In genomic region chr19:1860821-1861598, GRCh38 we compare ENCODE assay signal across 9 cellular contexts. TPM values are rescaled to one million over a fixed set of nuclear protein-coding genes. Genes with fewer than 3 reads are reported as not detected.
DNase-seq lines count a peak whose midpoint lies in the region; ATAC-seq, FAIRE-seq and TF ChIP-seq lines count a peak whose summit lies in the region.
"Had no signal": no experiment of that assay in that cellular context is flagged by ENCODE, and none has a peak within 500 bp of the region (broad histone marks: within the 10 kb centered on the region; RNA-seq: fewer than 3 reads in every experiment).

No MANE protein-coding gene starts in this region.

- H3K9me1 ChIP-seq in keratinocyte (ENCODE audit: control insufficient read depth, extremely low read depth, insufficient read depth, low read length): no peaks in the 10 kb centered on the region

- H3K9ac ChIP-seq in keratinocyte (ENCODE audit: control insufficient read depth, extremely low read depth, insufficient read depth, low read length): peak overlapping the region; percentile 84

- no peak for FAIRE-seq in keratinocyte (lab: Jason Lieb, UNC)
- FAIRE-seq: pancreas had no signal

- dilution Hi-C loops in keratinocyte (cut with MboI; ENCODE audit: extremely low pct_ligation_motif_present, low sequenced_read_pairs): no loop called here

- TF ChIP-seq CTCF in heart left ventricle (IDR thresholded peaks at IDR 0.05) (no peak), keratinocyte (optimal IDR thresholded peaks at IDR 0.05 in 1 of 3, IDR thresholded peaks at IDR 0.05 in 1 of 3, conservative IDR thresholded peaks at IDR 0.05 in 1 of 3; ENCODE audit: extremely low read depth in 1 of 3, insufficient read depth in 2 of 3, low read length in 3 of 3) (no peak), upper lobe of right lung (IDR thresholded peaks at IDR 0.05) (no peak)

- H3K4me3 ChIP-seq in heart left ventricle (peak overlapping the region in 7 of 12 donors; percentile 50 to 99 (median 67)), keratinocyte (ENCODE audit: control insufficient read depth in 2 of 3, extremely low read depth in 1 of 3, insufficient read depth in 2 of 3, low read depth in 1 of 3, low read length in 3 of 3) (peak overlapping the region; percentile 76 to 92 (median 88)), upper lobe of right lung (peak overlapping the region; percentile 68)

- H3K36me3 ChIP-seq in heart left ventricle: no peaks in the 10 kb centered on the region
- H3K36me3 ChIP-seq in keratinocyte (ENCODE audit: control insufficient read depth in 2 of 2, extremely low read depth in 1 of 2, insufficient read depth in 2 of 2, low read length in 2 of 2): no peaks in the 10 kb centered on the region
- H3K36me3 ChIP-seq in upper lobe of right lung: no peaks in the 10 kb centered on the region
- H3K36me3 ChIP-seq: pancreas had no signal

- no peak overlapping the region for H2AFZ ChIP-seq in keratinocyte (ENCODE audit: control insufficient read depth, low read length)

- H3K27ac ChIP-seq in heart left ventricle (peak overlapping the region in 6 of 12 donors; percentile 13 to 86 (median 67)), keratinocyte (ENCODE audit: control insufficient read depth, insufficient read depth, low read length) (peak overlapping the region; percentile 57), upper lobe of right lung (no peak overlapping the region)
- H3K27ac ChIP-seq: pancreas had no signal

- no peaks in the 10 kb centered on the region for H3K27me3 Mint-ChIP-seq in activated naive CD8-positive, alpha-beta T cell treated with anti-CD3 and anti-CD28 coated beads for 36 hours

- no peak for ATAC-seq in heart left ventricle
- ATAC-seq in Right ventricle myocardium superior (ENCODE audit: poor library complexity): no peak
- ATAC-seq in upper lobe of right lung: no peak
- no peak for ATAC-seq in activated CD4-positive, CD25-positive, alpha-beta regulatory T cell treated with anti-CD3 and anti-CD28 coated beads, Interleukin-2, amount 50 U/mL, for 24 hours
- ATAC-seq: pancreas had no signal

- H3K27me3 ChIP-seq in heart left ventricle (no peaks in the 10 kb centered on the region), keratinocyte (ENCODE audit: control insufficient read depth, extremely low read depth, insufficient read depth, low read length) (no peaks in the 10 kb centered on the region), upper lobe of right lung (no peaks in the 10 kb centered on the region)
- H3K27me3 ChIP-seq: pancreas had no signal

- peak in 1 of 5 donors; percentile 33 for DNase-seq in heart left ventricle
- no peak for DNase-seq in Right ventricle myocardium superior
- no peak for DNase-seq in activated naive CD8-positive, alpha-beta T cell treated with anti-CD3 and anti-CD28 coated beads for 36 hours
- no peak for DNase-seq in keratinocyte (ENCODE audit: low read depth, low spot score)
- no peak for DNase-seq in upper lobe of right lung
- DNase-seq in stimulated activated CD4-positive, alpha-beta T cell treated with anti-CD3 and anti-CD28 coated beads, Interleukin-4, amount 100 ng/mL, for 24 hours: no peak
- DNase-seq in NCI-H2196 (lab: John Stamatoyannopoulos, UW; ENCODE audit: unreplicated experiment): no peak

- H3K4me1 ChIP-seq in heart left ventricle (peaks cover 2 to 79% (median 56%) of the 10 kb centered on the region in 12 donors), keratinocyte (ENCODE audit: control insufficient read depth, extremely low read depth, insufficient read depth, low read length) (peaks cover 47% of the 10 kb centered on the region), upper lobe of right lung (peaks cover 63% of the 10 kb centered on the region)

- H4K20me1 ChIP-seq in keratinocyte (ENCODE audit: control insufficient read depth, extremely low read depth, insufficient read depth, low read length): peaks cover 20% of the 10 kb centered on the region

- no peak for TF ChIP-seq POLR2A in heart left ventricle (IDR thresholded peaks at IDR 0.05)

- WGBS in heart left ventricle, 4 donors: 69 to 74% (median 71%) methylated on average over 21 to 28 of the region's 28 CpGs

- no peaks in the 10 kb centered on the region for H3K9me3 Mint-ChIP-seq in activated naive CD8-positive, alpha-beta T cell treated with anti-CD3 and anti-CD28 coated beads for 36 hours

- H3K4me3 Mint-ChIP-seq in activated naive CD8-positive, alpha-beta T cell treated with anti-CD3 and anti-CD28 coated beads for 36 hours: peak overlapping the region; percentile 91

- H3K27ac Mint-ChIP-seq in activated naive CD8-positive, alpha-beta T cell treated with anti-CD3 and anti-CD28 coated beads for 36 hours: peak overlapping the region; percentile 91

- H3K4me1 Mint-ChIP-seq in activated naive CD8-positive, alpha-beta T cell treated with anti-CD3 and anti-CD28 coated beads for 36 hours: peaks cover 21% of the 10 kb centered on the region

- H3K4me2 ChIP-seq in keratinocyte (ENCODE audit: control insufficient read depth, extremely low read depth, insufficient read depth, low read depth, low read length): peak overlapping the region; percentile 92

- H3K79me2 ChIP-seq in keratinocyte (ENCODE audit: control insufficient read depth, insufficient read depth, low read length): peaks cover 64% of the 10 kb centered on the region

- peaks cover 6% of the 10 kb centered on the region for H3K36me3 Mint-ChIP-seq in activated naive CD8-positive, alpha-beta T cell treated with anti-CD3 and anti-CD28 coated beads for 36 hours

- intact Hi-C loops in heart left ventricle (cut with DNase I): loop anchor here in 1 of 10 donors (10.0 kb wide), 1 partner anchor 204 kb away; no protein-coding TSS in a partner anchor
- intact Hi-C loops in Right ventricle myocardium superior (cut with DNase I): no loop called here
- intact Hi-C loops in upper lobe of right lung (cut with DNase I): no loop called here

- H3K9me3 ChIP-seq in heart left ventricle (no peaks in the 10 kb centered on the region), keratinocyte (ENCODE audit: control insufficient read depth, low read depth, low read length) (no peaks in the 10 kb centered on the region), upper lobe of right lung (no peaks in the 10 kb centered on the region)
- H3K9me3 ChIP-seq: pancreas had no signal

RNA-seq across cellular contexts. Expression of gene KLF16, which starts 2.4 kb away (rescaled TPM):
- total RNA-seq in heart left ventricle (10 to 100 TPM in 4 of 9 donors, 1 to 10 TPM in 5; 2.9 to 19.7 (median 9.2) TPM), Right ventricle myocardium superior (6.2 TPM), upper lobe of right lung (28.0 TPM)
- polyA plus RNA-seq in heart left ventricle (10 to 100 TPM in 1 of 2 donors, 1 to 10 TPM in 1; 3.5 to 10.2 TPM), keratinocyte (4.9 to 14.7 TPM (median 6.0 TPM) in 3 replicates)
- 10 to 100 TPM; 37.9 to 39.0 TPM for total RNA-seq in activated naive CD8-positive, alpha-beta T cell treated with anti-CD3 and anti-CD28 coated beads for 36 hours
- polyA plus RNA-seq in keratinocyte (2011; ENCODE audit: low read depth): 2.6 TPM
- 4.7 and 19.3 TPM in 2 replicates for polyA plus RNA-seq in keratinocyte (2011; cell fraction: cytosol; rRNA removed)
- 7.7 and 17.7 TPM in 2 replicates for polyA plus RNA-seq in keratinocyte (2011; cell fraction: nucleus; rRNA removed)
- 13.9 and 30.6 TPM in 2 replicates for polyA plus RNA-seq in keratinocyte (2012; ENCODE audit: low replicate concordance)
- 1.9 to 11.4 TPM (median 2.2 TPM) in 3 replicates for polyA minus RNA-seq in keratinocyte
- polyA minus RNA-seq in keratinocyte (2011; cell fraction: cytosol; rRNA and poly(A)+ RNA removed): 48.5 TPM
- polyA minus RNA-seq in keratinocyte (2011; cell fraction: nucleus; rRNA and poly(A)+ RNA removed): 8.2 and 11.3 TPM in 2 replicates

RNA-seq across cellular contexts. Expression of gene REXO1, which starts 12.7 kb away (rescaled TPM):
- total RNA-seq in heart left ventricle: 10 to 100 TPM; 13.2 to 22.4 (median 16.5) TPM
- polyA plus RNA-seq in heart left ventricle: 10 to 100 TPM; 16.3 to 16.4 TPM
- total RNA-seq in Right ventricle myocardium superior: 13.6 TPM
- total RNA-seq in activated naive CD8-positive, alpha-beta T cell treated with anti-CD3 and anti-CD28 coated beads for 36 hours: 10 to 100 TPM; 53.1 to 54.2 TPM
- polyA plus RNA-seq in keratinocyte: 6.1 to 18.6 TPM (median 9.1 TPM) in 3 replicates
- 15.3 TPM for polyA plus RNA-seq in keratinocyte (2011; ENCODE audit: low read depth)
- polyA plus RNA-seq in keratinocyte (2011; cell fraction: cytosol; rRNA removed): 8.0 and 14.2 TPM in 2 replicates
- polyA plus RNA-seq in keratinocyte (2011; cell fraction: nucleus; rRNA removed): 41.7 and 47.8 TPM in 2 replicates
- 19.8 and 25.0 TPM in 2 replicates for polyA plus RNA-seq in keratinocyte (2012; ENCODE audit: low replicate concordance)
- polyA minus RNA-seq in keratinocyte: 16.5 to 40.9 TPM (median 17.7 TPM) in 3 replicates
- polyA minus RNA-seq in keratinocyte (2011; cell fraction: cytosol; rRNA and poly(A)+ RNA removed): 27.4 TPM
- polyA minus RNA-seq in keratinocyte (2011; cell fraction: nucleus; rRNA and poly(A)+ RNA removed): 12.9 and 19.1 TPM in 2 replicates
- 37.2 TPM for total RNA-seq in upper lobe of right lung

RNA-seq across cellular contexts. Expression of gene ABHD17A, which starts 24.3 kb away (rescaled TPM):
- total RNA-seq in heart left ventricle (100 to 1,000 TPM in 2 of 9 donors, 10 to 100 TPM in 7; 48.5 to 121 (median 52.0) TPM), Right ventricle myocardium superior (55.7 TPM), upper lobe of right lung (76.1 TPM)
- polyA plus RNA-seq in heart left ventricle (100 to 1,000 TPM in 1 of 2 donors, 10 to 100 TPM in 1; 64.1 to 116 TPM), keratinocyte (27.2 to 67.3 TPM (median 31.0 TPM) in 3 replicates)
- total RNA-seq in activated naive CD8-positive, alpha-beta T cell treated with anti-CD3 and anti-CD28 coated beads for 36 hours: 100 to 1,000 TPM in 1 of 2 experiments, 10 to 100 TPM in 1; 98.7 to 106 TPM
- 9.2 TPM for polyA plus RNA-seq in keratinocyte (2011; ENCODE audit: low read depth)
- 20.8 and 62.5 TPM in 2 replicates for polyA plus RNA-seq in keratinocyte (2011; cell fraction: cytosol; rRNA removed)
- 29.9 and 47.5 TPM in 2 replicates for polyA plus RNA-seq in keratinocyte (2011; cell fraction: nucleus; rRNA removed)
- polyA plus RNA-seq in keratinocyte (2012; ENCODE audit: low replicate concordance): 20.6 and 43.3 TPM in 2 replicates
- polyA minus RNA-seq in keratinocyte: 13.2 to 23.4 TPM (median 20.6 TPM) in 3 replicates
- 122 TPM for polyA minus RNA-seq in keratinocyte (2011; cell fraction: cytosol; rRNA and poly(A)+ RNA removed)
- 13.3 and 22.2 TPM in 2 replicates for polyA minus RNA-seq in keratinocyte (2011; cell fraction: nucleus; rRNA and poly(A)+ RNA removed)

RNA-seq across cellular contexts. Expression of gene ADAT3, which starts 44.2 kb away (rescaled TPM):
- total RNA-seq in heart left ventricle: 1 to 10 TPM; 1.2 to 5.1 (median 1.9) TPM
- polyA plus RNA-seq in heart left ventricle: 1 to 10 TPM; 1.6 to 3.1 TPM
- 2.1 TPM for total RNA-seq in Right ventricle myocardium superior
- 1 to 10 TPM; 5.7 to 5.9 TPM for total RNA-seq in activated naive CD8-positive, alpha-beta T cell treated with anti-CD3 and anti-CD28 coated beads for 36 hours
- polyA plus RNA-seq in keratinocyte: 0.55 to 0.93 TPM (median 0.85 TPM) in 3 replicates
- polyA plus RNA-seq in keratinocyte (2011; ENCODE audit: low read depth): 0.69 TPM
- 0.15 and 1.7 TPM in 2 replicates for polyA plus RNA-seq in keratinocyte (2011; cell fraction: cytosol; rRNA removed)
- 1.2 and 2.4 TPM in 2 replicates for polyA plus RNA-seq in keratinocyte (2011; cell fraction: nucleus; rRNA removed)
- polyA plus RNA-seq in keratinocyte (2012; ENCODE audit: low replicate concordance): 1.9 and 3.4 TPM in 2 replicates
- 0.20 to 0.36 TPM in 2 of 3 replicates, not detected in the other for polyA minus RNA-seq in keratinocyte
- polyA minus RNA-seq in keratinocyte (2011; cell fraction: cytosol; rRNA and poly(A)+ RNA removed): 2.1 TPM
- 2.1 and 2.6 TPM in 2 replicates for polyA minus RNA-seq in keratinocyte (2011; cell fraction: nucleus; rRNA and poly(A)+ RNA removed)
- total RNA-seq in upper lobe of right lung: 6.3 TPM

RNA-seq across cellular contexts. Expression of gene SCAMP4, which starts 44.2 kb away (rescaled TPM):
- total RNA-seq in heart left ventricle (10 to 100 TPM; 13.5 to 38.8 (median 19.1) TPM), Right ventricle myocardium superior (16.2 TPM), upper lobe of right lung (73.2 TPM)
- polyA plus RNA-seq in heart left ventricle (10 to 100 TPM; 15.4 to 28.3 TPM), keratinocyte (4.8 to 30.3 TPM (median 7.0 TPM) in 3 replicates)
- total RNA-seq in activated naive CD8-positive, alpha-beta T cell treated with anti-CD3 and anti-CD28 coated beads for 36 hours: 10 to 100 TPM; 31.0 to 35.0 TPM
- 10.6 TPM for polyA plus RNA-seq in keratinocyte (2011; ENCODE audit: low read depth)
- 7.3 and 17.8 TPM in 2 replicates for polyA plus RNA-seq in keratinocyte (2011; cell fraction: cytosol; rRNA removed)
- 33.4 and 43.4 TPM in 2 replicates for polyA plus RNA-seq in keratinocyte (2011; cell fraction: nucleus; rRNA removed)
- 27.2 and 45.1 TPM in 2 replicates for polyA plus RNA-seq in keratinocyte (2012; ENCODE audit: low replicate concordance)
- polyA minus RNA-seq in keratinocyte: 8.2 to 40.3 TPM (median 10.1 TPM) in 3 replicates
- 62.7 TPM for polyA minus RNA-seq in keratinocyte (2011; cell fraction: cytosol; rRNA and poly(A)+ RNA removed)
- polyA minus RNA-seq in keratinocyte (2011; cell fraction: nucleus; rRNA and poly(A)+ RNA removed): 38.2 and 42.0 TPM in 2 replicates
